ENCODE assay signal across 8 cellular contexts in the genomic region with DNA sequence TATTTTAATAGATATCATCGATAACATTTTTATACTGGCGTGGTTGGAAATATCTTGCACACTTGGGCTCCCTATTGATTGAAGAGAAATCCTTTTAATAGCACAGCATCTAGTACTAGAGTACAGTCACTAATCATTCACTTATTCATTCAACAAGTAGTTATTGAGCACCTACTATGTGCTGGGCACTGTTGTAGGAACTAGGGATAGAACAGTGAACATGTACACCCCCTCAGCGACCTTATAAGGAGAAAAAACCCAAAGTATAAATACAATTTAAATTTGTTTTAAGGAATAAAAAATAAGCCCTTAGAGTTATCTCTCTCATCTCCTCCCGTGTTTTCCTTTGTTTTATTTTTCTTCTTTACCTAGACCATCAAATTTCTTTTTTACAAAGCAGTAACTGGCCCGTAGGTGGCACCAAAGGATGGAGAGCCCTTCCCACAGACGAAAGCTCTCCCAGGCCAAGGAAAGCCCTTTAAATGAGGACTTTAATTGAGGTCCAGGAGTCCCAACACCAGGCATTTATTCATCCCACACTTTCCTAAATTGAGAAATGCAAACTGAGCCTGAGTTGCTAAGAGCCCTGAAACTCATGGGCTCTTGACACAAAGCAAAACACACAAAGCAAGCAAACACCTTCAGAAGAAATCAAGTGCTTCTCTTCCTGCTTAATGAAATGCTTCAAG. TPM values are rescaled to one million over a fixed set of nuclear protein-coding genes. Genes with fewer than 3 reads are reported as not detected.
DNase-seq lines count a peak whose midpoint lies in the region; ATAC-seq and TF ChIP-seq lines count a peak whose summit lies in the region.

No MANE protein-coding gene starts in this region.

- TF ChIP-seq EP300 in tibial nerve (IDR thresholded peaks at IDR 0.05) = no peak

- no peak overlapping the region for H3K27ac ChIP-seq in CD4-positive, alpha-beta memory T cell (ENCODE audit: low read depth, low read length)
- no peak overlapping the region for H3K27ac ChIP-seq in tibial nerve

- POLR2A ChIA-PET in CD4-positive, alpha-beta memory T cell (lab: Charles Lee; ENCODE audit: partially characterized antibody) = interaction anchor here (1.9 kb wide), 1 partner anchor 211 kb away, joined by 4 read pairs; a partner anchor contains a TSS

- peak overlapping the region in 4 of 7 donors; percentile 46 to 59 (median 52) for H3K27ac Mint-ChIP-seq in CD4-positive, alpha-beta memory T cell

- H3K4me3 ChIP-seq in CD4-positive, alpha-beta memory T cell (ENCODE audit: low read length in 2 of 2) = no peak overlapping the region
- H3K4me3 ChIP-seq in H7 (ENCODE audit: insufficient read depth, low read depth, low read length) (no peak overlapping the region), foreskin fibroblast (ENCODE audit: low read depth in 1 of 2, low read length in 2 of 2) (no peak overlapping the region), tibial nerve (no peak overlapping the region)

- WGBS in tibial nerve, 2 donors = 53 to 56% methylated on average over 6 of the region's 6 CpGs

- H3K9me3 ChIP-seq in CD4-positive, alpha-beta memory T cell (ENCODE audit: control insufficient read depth in 1 of 2, low read length in 2 of 2) = no peaks in the 10 kb centered on the region
- H3K9me3 ChIP-seq in tibial nerve = no peaks in the 10 kb centered on the region

- H3K9me3 Mint-ChIP-seq in CD4-positive, alpha-beta memory T cell = no peaks in the 10 kb centered on the region

- H3K36me3 Mint-ChIP-seq in CD4-positive, alpha-beta memory T cell = peaks cover 39 to 72% of the 10 kb centered on the region in 2 donors

- TF ChIP-seq CTCF in foreskin fibroblast (IDR thresholded peaks at IDR 0.05; ENCODE audit: low read depth, low read length) (peak; percentile 68), tibial nerve (IDR thresholded peaks at IDR 0.05) (peak; percentile 15 to 35 (median 24))

- H3K27me3 ChIP-seq in CD4-positive, alpha-beta memory T cell (ENCODE audit: insufficient read depth, low read length) = no peaks in the 10 kb centered on the region
- no peaks in the 10 kb centered on the region for H3K27me3 ChIP-seq in H7 (ENCODE audit: control insufficient read depth, insufficient read depth, low read length)
- H3K27me3 ChIP-seq in tibial nerve = no peaks in the 10 kb centered on the region

- peaks cover 27% of the 10 kb centered on the region for H3K36me3 ChIP-seq in CD4-positive, alpha-beta memory T cell (ENCODE audit: insufficient read depth, low read length)
- H3K36me3 ChIP-seq in H7 (replicated peaks; ENCODE audit: control insufficient read depth, insufficient read depth, low read length) (no peaks in the 10 kb centered on the region; the same call in 1 of the 2 replicates), tibial nerve (peaks cover 0 to 66% (median 25%) of the 10 kb centered on the region in 3 donors)

- H3K4me3 Mint-ChIP-seq in CD4-positive, alpha-beta memory T cell = no peak overlapping the region

- no peak for DNase-seq in CD4-positive, alpha-beta memory T cell
- DNase-seq in H7 (peak; percentile 82), RKO (ENCODE audit: low spot score) (peak; percentile 55), foreskin fibroblast (peak; percentile 24 to 65), tibial nerve (ENCODE audit: low spot score in 2 of 2) (no peak)
- no peak for DNase-seq in stimulated activated CD4-positive, alpha-beta T cell treated with anti-CD3 and anti-CD28 coated beads, Interleukin-4, amount 100 ng/mL, for 24 hours

- no peak for ATAC-seq in HG03280 (IDR thresholded peaks at IDR 0.05; ENCODE audit: unreplicated experiment)
- no peak for ATAC-seq in HG02759 (IDR thresholded peaks at IDR 0.05; ENCODE audit: unreplicated experiment)

- intact Hi-C loops in CD4-positive, alpha-beta memory T cell (cut with micrococcal nuclease) = no loop called here

- peaks cover 9 to 12% (median 10%) of the 10 kb centered on the region in 4 donors for H3K4me1 Mint-ChIP-seq in CD4-positive, alpha-beta memory T cell

- CTCF ChIA-PET in CD4-positive, alpha-beta memory T cell (lab: Charles Lee; ENCODE audit: partially characterized antibody) = interaction anchor here (0.7 to 5.0 kb wide), 6 partner anchors 9 to 211 kb away, joined by 3 to 22 read pairs (median 4); a partner anchor contains a TSS

- H3K4me1 ChIP-seq in CD4-positive, alpha-beta memory T cell (ENCODE audit: insufficient read depth, low read length) = no peaks in the 10 kb centered on the region
- no peaks in the 10 kb centered on the region for H3K4me1 ChIP-seq in tibial nerve

- no peaks in the 10 kb centered on the region for H3K27me3 Mint-ChIP-seq in CD4-positive, alpha-beta memory T cell

- no peak for TF ChIP-seq POLR2A in tibial nerve (IDR thresholded peaks at IDR 0.05)

RNA-seq across cellular contexts. Expression of a gene that starts 29.0 kb away (rescaled TPM):
- total RNA-seq in CD4-positive, alpha-beta memory T cell = 10 to 100 TPM; 95.9 to 99.1 TPM
- 100 to 1,000 TPM; 353 to 422 TPM for polyA plus RNA-seq in CD4-positive, alpha-beta memory T cell
- 338 and 372 TPM in 2 replicates for total RNA-seq in H7 (2014; rRNA removed; shearing (Covaris generic))
- total RNA-seq in tibial nerve = 100 to 1,000 TPM; 380 to 704 (median 496) TPM

Comparison
In these comparisons a context has a peak if more than half of its experiments do, and no peak if none do; other contexts are left out.
1. DNase-seq: peak in H7 (single experiment), RKO (single experiment) and foreskin fibroblast (2 of 2); none in CD4-positive, alpha-beta memory T cell (0 of 5), tibial nerve (0 of 2) and stimulated activated CD4-positive, alpha-beta T cell treated with anti-CD3 and anti-CD28 coated beads, Interleukin-4, amount 100 ng/mL, for 24 hours (single experiment).